ENCODE assay signal across 9 cellular contexts in the genomic region with DNA sequence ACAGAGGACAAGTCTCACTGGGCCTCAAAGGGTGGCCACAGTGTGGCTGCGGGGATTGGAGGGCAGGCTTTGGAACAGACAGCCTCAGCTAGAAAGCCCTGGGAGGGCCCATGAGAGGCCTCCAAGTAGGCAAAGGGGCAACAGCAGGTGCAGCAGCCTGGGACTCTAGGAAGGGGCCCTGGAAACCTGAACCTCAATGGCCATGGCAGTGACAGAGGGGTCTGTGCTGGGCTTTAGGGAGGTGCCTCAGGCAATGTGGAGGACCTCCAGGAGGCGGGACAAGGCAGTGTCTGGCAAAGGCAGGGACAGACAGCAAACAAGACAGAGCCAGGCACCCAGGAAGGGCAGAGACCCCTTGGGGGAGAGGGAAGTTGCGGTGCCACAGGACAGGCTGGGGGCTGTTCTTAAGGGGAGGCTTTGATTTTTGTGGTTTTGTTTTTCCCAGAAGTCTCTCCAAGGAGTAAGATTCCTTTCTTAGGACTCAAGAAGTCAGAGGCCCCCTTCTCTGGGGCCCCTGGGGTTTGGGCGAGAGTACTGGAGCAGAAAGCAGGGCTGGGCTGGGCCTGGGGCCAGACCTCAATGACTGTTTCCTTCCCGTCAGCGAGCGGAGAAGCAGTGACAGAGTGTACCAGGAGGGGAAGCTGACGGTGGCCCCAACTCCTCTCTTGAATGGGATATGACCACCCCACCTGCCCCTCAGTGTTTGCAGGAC. TPM values are rescaled to one million over a fixed set of nuclear protein-coding genes. Genes with fewer than 3 reads are reported as not detected.
DNase-seq lines count a peak whose midpoint lies in the region; ATAC-seq and TF ChIP-seq lines count a peak whose summit lies in the region.
"Had no signal": no experiment of that assay in that cellular context is flagged by ENCODE, and none has a peak within 500 bp of the region (broad histone marks: within the 10 kb centered on the region; RNA-seq: fewer than 3 reads in every experiment).

No MANE protein-coding gene starts in this region.

- H3K4me3 ChIP-seq in SJCRH30 (no peak overlapping the region), mucosa of descending colon (no peak overlapping the region), upper lobe of right lung (no peak overlapping the region)

- peak; percentile 39 for DNase-seq in DMS 273 (lab: John Stamatoyannopoulos, UW; ENCODE audit: unreplicated experiment)
- DNase-seq in DMS 273 treated with DMSO at 0.1 percent for 48 hours (lab: John Stamatoyannopoulos, UW), result no peak
- peak; percentile 84 to 94 for DNase-seq in SJCRH30
- DNase-seq in dedifferentiated amniotic fluid mesenchymal stem cell (ENCODE audit: extremely low spot score), result peak; percentile 94
- DNase-seq in mucosa of descending colon, result peak; percentile 53 to 83 (median 57)
- DNase-seq in upper lobe of right lung, result peak; percentile 91
- DNase-seq in T-helper 9 cell, result no peak
- no peak for DNase-seq in NCI-H1930 (lab: John Stamatoyannopoulos, UW)

- H3K27ac ChIP-seq in SJCRH30, result peak overlapping the region; percentile 63
- peak overlapping the region; percentile 90 for H3K27ac ChIP-seq in upper lobe of right lung
- H3K27ac ChIP-seq: 22Rv1 had no signal

- H3K36me3 ChIP-seq in SJCRH30 (no peaks in the 10 kb centered on the region), mucosa of descending colon (ENCODE audit: low read depth) (no peaks in the 10 kb centered on the region), upper lobe of right lung (no peaks in the 10 kb centered on the region)

- no peaks in the 10 kb centered on the region for H3K9me3 ChIP-seq in SJCRH30 (replicated peaks)
- no peaks in the 10 kb centered on the region for H3K9me3 ChIP-seq in mucosa of descending colon
- no peaks in the 10 kb centered on the region for H3K9me3 ChIP-seq in upper lobe of right lung

- ATAC-seq in mucosa of descending colon (peak; percentile 64), upper lobe of right lung (peak; percentile 89)

- no peaks in the 10 kb centered on the region for H3K27me3 ChIP-seq in SJCRH30
- no peaks in the 10 kb centered on the region for H3K27me3 ChIP-seq in upper lobe of right lung

- TF ChIP-seq CTCF in mucosa of descending colon (IDR thresholded peaks at IDR 0.05) (no peak), upper lobe of right lung (IDR thresholded peaks at IDR 0.05) (no peak)

- H3K4me1 ChIP-seq in SJCRH30 (peaks cover 52% of the 10 kb centered on the region), mucosa of descending colon (ENCODE audit: low read depth) (peaks cover 5% of the 10 kb centered on the region), upper lobe of right lung (peaks cover 54% of the 10 kb centered on the region)

- intact Hi-C loops in mucosa of descending colon (cut with DNase I, micrococcal nuclease), result loop anchor here in 1 of 2 donors (10.0 kb wide), 1 partner anchor 52 kb away; no protein-coding TSS in a partner anchor
- intact Hi-C loops in upper lobe of right lung (cut with DNase I), result no loop called here

RNA-seq across cellular contexts. Expression of gene STOML1, which starts 9.7 kb away (rescaled TPM):
- total RNA-seq in SJCRH30 (2014; rRNA removed; shearing (Covaris generic)), result 3.0 and 5.1 TPM in 2 replicates
- total RNA-seq in mucosa of descending colon (10 to 100 TPM; 11.5 to 13.4 (median 12.4) TPM), upper lobe of right lung (23.4 TPM)

RNA-seq across cellular contexts. Expression of gene PML, which starts 12.1 kb away (rescaled TPM):
- 9.8 and 11.7 TPM in 2 replicates for total RNA-seq in SJCRH30 (2014; rRNA removed; shearing (Covaris generic))
- total RNA-seq in mucosa of descending colon (10 to 100 TPM; 27.6 to 52.2 (median 35.6) TPM), upper lobe of right lung (82.9 TPM)

RNA-seq across cellular contexts. Expression of gene LOXL1, which starts 56.1 kb away (rescaled TPM):
- total RNA-seq in SJCRH30 (2014; rRNA removed; shearing (Covaris generic)), result 31.3 and 33.3 TPM in 2 replicates
- total RNA-seq in mucosa of descending colon (1 to 10 TPM in 2 of 3 donors, under 1 TPM in 1; 0.87 to 7.9 (median 5.1) TPM), upper lobe of right lung (11.1 TPM)

Comparison
In these comparisons a context has a peak if more than half of its experiments do, and no peak if none do; other contexts are left out.
1. DNase-seq: peak in DMS 273 (single experiment), SJCRH30 (2 of 2), dedifferentiated amniotic fluid mesenchymal stem cell (single experiment), mucosa of descending colon (3 of 3) and upper lobe of right lung (single experiment); none in DMS 273 treated with DMSO at 0.1 percent for 48 hours (single experiment), T-helper 9 cell (single experiment) and NCI-H1930 (0 of 2).